ENCODE assay signal across 1 cellular context in the genomic region with DNA sequence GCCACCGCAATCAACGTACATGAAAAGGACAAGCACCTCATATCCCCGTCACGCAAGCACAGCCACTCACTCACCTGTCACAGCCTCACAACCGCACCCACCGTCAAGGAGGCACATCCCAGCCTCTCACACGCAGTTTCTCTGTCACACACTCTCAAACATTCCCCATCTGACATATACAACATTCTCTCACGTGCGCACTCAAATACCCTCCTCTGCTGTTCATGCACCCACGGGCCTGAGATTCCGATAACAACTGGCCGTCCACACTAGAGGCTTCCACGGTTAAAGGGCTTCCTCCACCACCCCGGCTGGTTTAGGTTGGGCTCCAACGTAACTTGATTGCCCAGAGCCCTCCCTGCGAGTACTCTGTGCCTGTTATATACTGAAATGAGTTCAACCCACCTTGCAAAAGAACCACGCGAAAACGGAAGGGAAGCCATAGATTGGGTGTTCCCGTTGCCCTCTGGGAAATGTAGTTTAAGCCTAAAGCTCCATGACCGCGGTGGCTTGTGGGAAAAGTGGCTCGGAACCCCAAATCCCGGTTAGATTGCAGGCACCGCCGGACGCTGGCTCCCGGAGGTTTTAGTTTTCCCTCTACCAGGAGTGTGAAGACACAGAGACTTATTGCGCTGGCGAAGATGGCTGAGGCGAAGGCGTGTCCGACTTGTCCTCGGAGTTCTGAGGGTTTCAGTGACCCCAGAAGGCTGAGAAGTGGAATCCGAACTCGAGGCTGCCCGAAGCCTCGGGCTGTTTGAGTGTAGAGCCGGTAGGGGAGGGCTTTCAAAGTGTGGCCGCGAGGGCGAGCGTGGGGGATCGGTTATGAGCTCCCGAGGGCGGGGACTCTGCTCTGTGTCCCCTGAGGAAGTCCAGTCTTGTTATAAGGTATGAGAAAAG.
TF ChIP-seq lines count a peak whose summit lies in the region.

Gene ZNF573, minus strand, starts transcription at position 448 of the 897 bp plus-strand sequence. CDS start 5,857 bp downstream, outside the sequence.

TF ChIP-seq in HepG2, 621 proteins besides CTCF, POLR2A, EP300 and RAD21 (continued from another document and continues in another):
- TF ChIP-seq, protein P1, sequence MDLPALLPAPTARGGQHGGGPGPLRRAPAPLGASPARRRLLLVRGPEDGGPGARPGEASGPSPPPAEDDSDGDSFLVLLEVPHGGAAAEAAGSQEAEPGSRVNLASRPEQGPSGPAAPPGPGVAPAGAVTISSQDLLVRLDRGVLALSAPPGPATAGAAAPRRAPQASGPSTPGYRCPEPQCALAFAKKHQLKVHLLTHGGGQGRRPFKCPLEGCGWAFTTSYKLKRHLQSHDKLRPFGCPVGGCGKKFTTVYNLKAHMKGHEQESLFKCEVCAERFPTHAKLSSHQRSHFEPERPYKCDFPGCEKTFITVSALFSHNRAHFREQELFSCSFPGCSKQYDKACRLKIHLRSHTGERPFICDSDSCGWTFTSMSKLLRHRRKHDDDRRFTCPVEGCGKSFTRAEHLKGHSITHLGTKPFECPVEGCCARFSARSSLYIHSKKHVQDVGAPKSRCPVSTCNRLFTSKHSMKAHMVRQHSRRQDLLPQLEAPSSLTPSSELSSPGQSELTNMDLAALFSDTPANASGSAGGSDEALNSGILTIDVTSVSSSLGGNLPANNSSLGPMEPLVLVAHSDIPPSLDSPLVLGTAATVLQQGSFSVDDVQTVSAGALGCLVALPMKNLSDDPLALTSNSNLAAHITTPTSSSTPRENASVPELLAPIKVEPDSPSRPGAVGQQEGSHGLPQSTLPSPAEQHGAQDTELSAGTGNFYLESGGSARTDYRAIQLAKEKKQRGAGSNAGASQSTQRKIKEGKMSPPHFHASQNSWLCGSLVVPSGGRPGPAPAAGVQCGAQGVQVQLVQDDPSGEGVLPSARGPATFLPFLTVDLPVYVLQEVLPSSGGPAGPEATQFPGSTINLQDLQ (CRISPR knock-in tag; IDR thresholded peaks at IDR 0.05), result no peak
- TF ChIP-seq THYN1 (CRISPR knock-in tag; IDR thresholded peaks at IDR 0.05; ENCODE audit: borderline replicate concordance, low read depth) (no peak), SRF (IDR thresholded peaks at IDR 0.05; ENCODE audit: low read depth, low read length) (no peak), ZSCAN30 (CRISPR knock-in tag; IDR thresholded peaks at IDR 0.05) (0 out of 2 replicates have a peak, but pooled peaks have one; percentile 53), NFYC (CRISPR knock-in tag; IDR thresholded peaks at IDR 0.05) (no peak), ZNF230 (CRISPR knock-in tag; IDR thresholded peaks at IDR 0.05) (0 out of 2 replicates have a peak, but pooled peaks have one; percentile 24), HNF1A (IDR thresholded peaks at IDR 0.05; ENCODE audit: low read depth) (no peak), HNF1A (CRISPR knock-in tag; IDR thresholded peaks at IDR 0.05; ENCODE audit: borderline replicate concordance) (no peak; the same call in 1 of the 2 replicates), ELF4 (CRISPR knock-in tag; IDR thresholded peaks at IDR 0.05; ENCODE audit: borderline replicate concordance) (no peak), STAT5B (CRISPR knock-in tag; IDR thresholded peaks at IDR 0.05) (no peak), TMF1 (CRISPR knock-in tag; IDR thresholded peaks at IDR 0.05; ENCODE audit: low read depth) (no peak), SNAI1 (CRISPR knock-in tag; IDR thresholded peaks at IDR 0.05; ENCODE audit: borderline replicate concordance) (0 out of 2 replicates have a peak, but pooled peaks have one; percentile 12), ZNF263 (CRISPR knock-in tag; IDR thresholded peaks at IDR 0.05) (0 out of 2 replicates have a peak, but pooled peaks have one; percentile 24), ZNF720 (CRISPR knock-in tag; IDR thresholded peaks at IDR 0.05) (no peak), NFKB2 (CRISPR knock-in tag; IDR thresholded peaks at IDR 0.05; ENCODE audit: borderline replicate concordance) (peak; percentile 72; the same call in 1 of the 2 replicates), JUN (CRISPR knock-in tag; IDR thresholded peaks at IDR 0.05) (no peak), ZNF350 (CRISPR knock-in tag; IDR thresholded peaks at IDR 0.05; ENCODE audit: borderline replicate concordance, low read depth) (peak; percentile 90), RARG (CRISPR knock-in tag; IDR thresholded peaks at IDR 0.05; ENCODE audit: low read depth) (no peak), FOXC1 (CRISPR knock-in tag; IDR thresholded peaks at IDR 0.05; ENCODE audit: borderline replicate concordance) (no peak; the same call in 1 of the 2 replicates), KDM3A (CRISPR knock-in tag; IDR thresholded peaks at IDR 0.05; ENCODE audit: low read depth) (0 out of 2 replicates have a peak, but pooled peaks have one; percentile 10), MAF1 (CRISPR knock-in tag; IDR thresholded peaks at IDR 0.05; ENCODE audit: borderline replicate concordance) (no peak), CBX1 (IDR thresholded peaks at IDR 0.05; ENCODE audit: low read depth) (no peak), RFX1 (IDR thresholded peaks at IDR 0.05) (no peak), ZNF431 (CRISPR knock-in tag; IDR thresholded peaks at IDR 0.05; ENCODE audit: borderline replicate concordance, low read depth) (peak; percentile 52; the same call in 1 of the 2 replicates), ZSCAN12 (CRISPR knock-in tag; IDR thresholded peaks at IDR 0.05) (no peak), SMARCC2 (IDR thresholded peaks at IDR 0.05) (no peak), YY1 (IDR thresholded peaks at IDR 0.05; ENCODE audit: insufficient read depth, insufficient replicate concordance, low read depth, low read length) (peak; percentile 92), FOXA1 (IDR thresholded peaks at IDR 0.05) (no peak), FOXA1 (CRISPR knock-in tag; IDR thresholded peaks at IDR 0.05) (no peak), ZNF44 (CRISPR knock-in tag; IDR thresholded peaks at IDR 0.05) (peak; percentile 92), AHDC1 (CRISPR knock-in tag; IDR thresholded peaks at IDR 0.05; ENCODE audit: borderline replicate concordance) (no peak; the same call in 1 of the 2 replicates), NCOA5 (CRISPR knock-in tag; IDR thresholded peaks at IDR 0.05) (no peak), ZFAT (CRISPR knock-in tag; conservative IDR thresholded peaks at IDR 0.05) (no peak), ESRRA (CRISPR knock-in tag; IDR thresholded peaks at IDR 0.05; ENCODE audit: low read depth) (0 out of 2 replicates have a peak, but pooled peaks have one; percentile 29), ZNF883 (CRISPR knock-in tag; IDR thresholded peaks at IDR 0.05; ENCODE audit: not compliant biosample characterization) (peak; percentile 76), ZNF672 (CRISPR knock-in tag; IDR thresholded peaks at IDR 0.05) (no peak), TBX2 (CRISPR knock-in tag; IDR thresholded peaks at IDR 0.05; ENCODE audit: borderline replicate concordance) (peak; percentile 35), KDM1A (CRISPR knock-in tag; IDR thresholded peaks at IDR 0.05) (no peak), KLF6 (CRISPR knock-in tag; IDR thresholded peaks at IDR 0.05) (0 out of 2 replicates have a peak, but pooled peaks have one; percentile 50), TAF1 (CRISPR knock-in tag; IDR thresholded peaks at IDR 0.05) (peak; percentile 81), ZNF235 (CRISPR knock-in tag; IDR thresholded peaks at IDR 0.05; ENCODE audit: borderline replicate concordance) (no peak), ZFY (CRISPR knock-in tag; IDR thresholded peaks at IDR 0.05) (peak; percentile 77), ZNF17 (CRISPR knock-in tag; IDR thresholded peaks at IDR 0.05) (no peak), ARNT (IDR thresholded peaks at IDR 0.05) (no peak), ZNF446 (CRISPR knock-in tag; IDR thresholded peaks at IDR 0.05) (no peak), ZFP90 (CRISPR knock-in tag; IDR thresholded peaks at IDR 0.05; ENCODE audit: borderline replicate concordance) (no peak), TCF7 (IDR thresholded peaks at IDR 0.05; ENCODE audit: low read depth) (no peak), GMEB2 (CRISPR knock-in tag; IDR thresholded peaks at IDR 0.05; ENCODE audit: low read depth) (no peak)
- TF ChIP-seq, protein P2, sequence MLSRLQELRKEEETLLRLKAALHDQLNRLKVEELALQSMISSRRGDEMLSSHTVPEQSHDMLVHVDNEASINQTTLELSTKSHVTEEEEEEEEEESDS (CRISPR knock-in tag; IDR thresholded peaks at IDR 0.05; ENCODE audit: borderline replicate concordance), result no peak
- TF ChIP-seq, protein P3, sequence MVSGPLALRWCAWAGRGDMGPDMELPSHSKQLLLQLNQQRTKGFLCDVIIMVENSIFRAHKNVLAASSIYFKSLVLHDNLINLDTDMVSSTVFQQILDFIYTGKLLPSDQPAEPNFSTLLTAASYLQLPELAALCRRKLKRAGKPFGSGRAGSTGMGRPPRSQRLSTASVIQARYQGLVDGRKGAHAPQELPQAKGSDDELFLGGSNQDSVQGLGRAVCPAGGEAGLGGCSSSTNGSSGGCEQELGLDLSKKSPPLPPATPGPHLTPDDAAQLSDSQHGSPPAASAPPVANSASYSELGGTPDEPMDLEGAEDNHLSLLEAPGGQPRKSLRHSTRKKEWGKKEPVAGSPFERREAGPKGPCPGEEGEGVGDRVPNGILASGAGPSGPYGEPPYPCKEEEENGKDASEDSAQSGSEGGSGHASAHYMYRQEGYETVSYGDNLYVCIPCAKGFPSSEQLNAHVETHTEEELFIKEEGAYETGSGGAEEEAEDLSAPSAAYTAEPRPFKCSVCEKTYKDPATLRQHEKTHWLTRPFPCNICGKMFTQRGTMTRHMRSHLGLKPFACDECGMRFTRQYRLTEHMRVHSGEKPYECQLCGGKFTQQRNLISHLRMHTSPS (CRISPR knock-in tag; IDR thresholded peaks at IDR 0.05; ENCODE audit: low read depth), result no peak
